In the genomic region with DNA sequence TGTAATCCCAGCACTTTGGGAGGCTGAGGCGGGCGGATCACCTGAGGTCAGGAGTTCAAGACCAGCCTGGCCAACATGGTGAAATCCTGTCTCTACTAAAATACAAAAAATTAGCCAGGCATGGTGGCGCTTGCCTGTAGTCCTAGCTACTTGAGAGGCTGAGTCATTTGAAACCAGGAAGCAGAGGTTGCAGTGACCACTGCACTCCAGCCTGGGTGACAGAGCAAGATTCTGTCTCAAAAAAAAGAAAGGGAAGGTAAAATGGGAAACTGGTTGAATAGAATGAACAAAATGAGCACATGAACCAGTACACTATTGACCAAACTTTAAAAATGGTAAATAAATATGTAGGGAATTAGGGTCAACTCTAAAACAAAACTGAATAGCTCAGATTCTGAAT, we compare ENCODE assay signal across 8 cellular contexts.
A peak's percentile ranks its signal among the peaks of the same experiment; 100 is the strongest.
DNase-seq lines count a peak whose midpoint lies in the region; ATAC-seq, FAIRE-seq and TF ChIP-seq lines count a peak whose summit lies in the region.
"Not testable (repeated sequence)": the region's sequence is repeated elsewhere in the genome, so short reads cannot be mapped to it uniquely, and the experiment has no call there.

No MANE protein-coding gene starts in this region.

- ATAC-seq in GM19463 (IDR thresholded peaks at IDR 0.05; ENCODE audit: unreplicated experiment) (peak; percentile 54), K562 (peak; percentile 89), lower lobe of right lung (peak; percentile 69 to 73)
- not testable (repeated sequence) for ATAC-seq in upper lobe of left lung (ENCODE audit: low FRiP score in 2 of 2)

- 64% methylated on average over 3 of the region's 3 CpGs for WGBS in K562 (ENCODE audit: insufficient coverage, low coverage, missing lambda C conversion rate)
- 81 to 93% methylated on average over 3 of the region's 3 CpGs for WGBS in upper lobe of left lung, 2 donors

- not testable (repeated sequence) for TF ChIP-seq EP300 in K562 (IDR thresholded peaks at IDR 0.05; ENCODE audit: low read length); upper lobe of left lung (IDR thresholded peaks at IDR 0.05)

- H3K4me1 Mint-ChIP-seq in Calu3 (ENCODE audit: low read depth, unreplicated experiment): peaks cover 44% of the 10 kb centered on the region

- H3K9ac ChIP-seq in K562 (ENCODE audit: insufficient read depth in 1 of 2, low read depth in 2 of 2, low read length in 2 of 2): not testable (repeated sequence)

- H3K27ac Mint-ChIP-seq in Calu3 (ENCODE audit: unreplicated experiment): peak overlapping the region; percentile 74

- not testable (repeated sequence) for FAIRE-seq in K562 (lab: Jason Lieb, UNC)

- H3K9me1 ChIP-seq in K562 (ENCODE audit: control insufficient read depth, insufficient read depth, low read length): not testable (repeated sequence)

- peak overlapping the region; percentile 62; the same call in 2 of the 3 replicates for H3K27ac ChIP-seq in K562 (ENCODE audit: extremely low read depth, low read depth, low read length)
- not testable (repeated sequence) for H3K27ac ChIP-seq in lower lobe of right lung, upper lobe of left lung

- not testable (repeated sequence) for H2AFZ ChIP-seq in K562 (ENCODE audit: low read depth, low read length)

- intact Hi-C loops in Calu3 (cut with micrococcal nuclease; ENCODE audit: unreplicated experiment): loop anchor here (10.0 kb wide), 1 partner anchor 106 kb away; no protein-coding TSS in a partner anchor
- intact Hi-C loops in K562 (cut with micrococcal nuclease): loop anchor here (10.0 kb wide), 1 partner anchor 246 kb away; a partner anchor contains a TSS
- intact Hi-C loops in lower lobe of right lung (cut with DNase I): not testable (repeated sequence)

- not testable (repeated sequence) for H3K9me3 Mint-ChIP-seq in Calu3 (ENCODE audit: low read depth, unreplicated experiment)

- H3K27me3 Mint-ChIP-seq in Calu3 (ENCODE audit: unreplicated experiment): not testable (repeated sequence)

- H3K4me3 ChIP-seq in NB4 (ENCODE audit: low read depth, low read length); K562; lower lobe of right lung; upper lobe of left lung: not testable (repeated sequence)

- H3K4me3 Mint-ChIP-seq in Calu3 (ENCODE audit: low read depth, unreplicated experiment): not testable (repeated sequence)

- H3K36me3 ChIP-seq in K562 (ENCODE audit: control insufficient read depth, insufficient read depth, low read length); lower lobe of right lung; upper lobe of left lung: not testable (repeated sequence)

- H3K4me2 ChIP-seq in K562 (ENCODE audit: insufficient read depth, low read length): not testable (repeated sequence)

- CTCF ChIA-PET in Calu3 (lab: Charles Lee); K562 (lab: Yijun Ruan, JAX; ENCODE audit: low intra/inter-chr PET ratio): not testable (repeated sequence)

- not testable (repeated sequence) for H3K79me2 ChIP-seq in K562 (ENCODE audit: control insufficient read depth, insufficient read depth, low read length)

- TF ChIP-seq RAD21 in K562 (CRISPR knock-in tag; conservative IDR thresholded peaks at IDR 0.05 in 1 of 2, IDR thresholded peaks at IDR 0.05 in 1 of 2): not testable (repeated sequence)

- H3K36me3 Mint-ChIP-seq in Calu3 (ENCODE audit: insufficient read depth, unreplicated experiment): not testable (repeated sequence)

- BruUV-seq in Calu3 (replicated peaks; lab: Mats Ljungman, UMichigan); K562 (replicated peaks; lab: Mats Ljungman, UMichigan): not testable (repeated sequence)

- in situ Hi-C loops in K562 (cut with MboI): not testable (repeated sequence)

- not testable (repeated sequence) for H3K27me3 ChIP-seq in K562 (ENCODE audit: control insufficient read depth in 2 of 2, insufficient read depth in 2 of 2, low read length in 2 of 2); lower lobe of right lung (ENCODE audit: low read depth); upper lobe of left lung

- not testable (repeated sequence) for TF ChIP-seq CTCF in Calu3 (IDR thresholded peaks at IDR 0.05; ENCODE audit: unreplicated experiment); NB4 (IDR thresholded peaks at IDR 0.05; ENCODE audit: low read depth, low read length); K562 (IDR thresholded peaks at IDR 0.05 in 2 of 3, conservative IDR thresholded peaks at IDR 0.05 in 1 of 3; ENCODE audit: insufficient read depth in 2 of 3, low read depth in 1 of 3, low read length in 3 of 3); lower lobe of right lung (IDR thresholded peaks at IDR 0.05); upper lobe of left lung (IDR thresholded peaks at IDR 0.05)

- TF ChIP-seq POLR2A in NB4 (IDR thresholded peaks at IDR 0.05; ENCODE audit: extremely low read depth, insufficient read length); K562 (conservative IDR thresholded peaks at IDR 0.05); upper lobe of left lung (IDR thresholded peaks at IDR 0.05): not testable (repeated sequence)

- POLR2A ChIA-PET in K562 (lab: Yijun Ruan, JAX): not testable (repeated sequence)

- H4K20me1 ChIP-seq in K562 (replicated peaks; ENCODE audit: control insufficient read depth, insufficient read depth, low read length): not testable (repeated sequence)

- DNase-seq in Calu3 (peak; percentile 50), HK-2 (ENCODE audit: unreplicated experiment) (peak; percentile 24), NB4 (ENCODE audit: low read depth) (peak; percentile 55), SKM-1 (lab: John Stamatoyannopoulos, UW; ENCODE audit: unreplicated experiment) (peak; percentile 28), K562 (ENCODE audit: extremely low read depth in 1 of 4, low spot score in 3 of 4) (peak in 1 of 4 experiments; percentile 49), lower lobe of right lung (peak; percentile 47), upper lobe of left lung (peak; percentile 1 to 73)

- not testable (repeated sequence) for H3K9me3 ChIP-seq in K562 (replicated peaks; ENCODE audit: control insufficient read depth, insufficient read depth, low read depth, low read length); lower lobe of right lung; upper lobe of left lung

- H3K4me1 ChIP-seq in K562 (replicated peaks in 1 of 2; ENCODE audit: control insufficient read depth in 2 of 2, insufficient read depth in 2 of 2, low read length in 2 of 2): not testable (repeated sequence)
- H3K4me1 ChIP-seq in lower lobe of right lung (peaks cover 10% of the 10 kb centered on the region), upper lobe of left lung (peaks cover 6 to 14% (median 10%) of the 10 kb centered on the region in 4 donors)

TF ChIP-seq in K562, 482 proteins besides CTCF, POLR2A, EP300 and RAD21 (continues in another document):
- TF ChIP-seq RFX1 (IDR thresholded peaks at IDR 0.05) (peak; percentile 41; the same call in 1 of the 2 replicates), JUND (IDR thresholded peaks at IDR 0.05; ENCODE audit: borderline replicate concordance, low read depth, low read length) (0 out of 2 replicates have a peak, but pooled peaks have one; percentile 49), JUND (tag; IDR thresholded peaks at IDR 0.05; ENCODE audit: borderline replicate concordance, low read depth, low read length) (peak; percentile 36; the same call in 1 of the 3 replicates), DPF2 (IDR thresholded peaks at IDR 0.05) (peak; percentile 64), C11orf30 (IDR thresholded peaks at IDR 0.05; ENCODE audit: low read depth) (peak; percentile 71), FOSL1 (tag; conservative IDR thresholded peaks at IDR 0.05) (peak; percentile 64), ELF1 (tag; IDR thresholded peaks at IDR 0.05) (peak; percentile 57), NFE2 (IDR thresholded peaks at IDR 0.05; ENCODE audit: low read depth) (peak; percentile 87)
- TF ChIP-seq, protein P1, sequence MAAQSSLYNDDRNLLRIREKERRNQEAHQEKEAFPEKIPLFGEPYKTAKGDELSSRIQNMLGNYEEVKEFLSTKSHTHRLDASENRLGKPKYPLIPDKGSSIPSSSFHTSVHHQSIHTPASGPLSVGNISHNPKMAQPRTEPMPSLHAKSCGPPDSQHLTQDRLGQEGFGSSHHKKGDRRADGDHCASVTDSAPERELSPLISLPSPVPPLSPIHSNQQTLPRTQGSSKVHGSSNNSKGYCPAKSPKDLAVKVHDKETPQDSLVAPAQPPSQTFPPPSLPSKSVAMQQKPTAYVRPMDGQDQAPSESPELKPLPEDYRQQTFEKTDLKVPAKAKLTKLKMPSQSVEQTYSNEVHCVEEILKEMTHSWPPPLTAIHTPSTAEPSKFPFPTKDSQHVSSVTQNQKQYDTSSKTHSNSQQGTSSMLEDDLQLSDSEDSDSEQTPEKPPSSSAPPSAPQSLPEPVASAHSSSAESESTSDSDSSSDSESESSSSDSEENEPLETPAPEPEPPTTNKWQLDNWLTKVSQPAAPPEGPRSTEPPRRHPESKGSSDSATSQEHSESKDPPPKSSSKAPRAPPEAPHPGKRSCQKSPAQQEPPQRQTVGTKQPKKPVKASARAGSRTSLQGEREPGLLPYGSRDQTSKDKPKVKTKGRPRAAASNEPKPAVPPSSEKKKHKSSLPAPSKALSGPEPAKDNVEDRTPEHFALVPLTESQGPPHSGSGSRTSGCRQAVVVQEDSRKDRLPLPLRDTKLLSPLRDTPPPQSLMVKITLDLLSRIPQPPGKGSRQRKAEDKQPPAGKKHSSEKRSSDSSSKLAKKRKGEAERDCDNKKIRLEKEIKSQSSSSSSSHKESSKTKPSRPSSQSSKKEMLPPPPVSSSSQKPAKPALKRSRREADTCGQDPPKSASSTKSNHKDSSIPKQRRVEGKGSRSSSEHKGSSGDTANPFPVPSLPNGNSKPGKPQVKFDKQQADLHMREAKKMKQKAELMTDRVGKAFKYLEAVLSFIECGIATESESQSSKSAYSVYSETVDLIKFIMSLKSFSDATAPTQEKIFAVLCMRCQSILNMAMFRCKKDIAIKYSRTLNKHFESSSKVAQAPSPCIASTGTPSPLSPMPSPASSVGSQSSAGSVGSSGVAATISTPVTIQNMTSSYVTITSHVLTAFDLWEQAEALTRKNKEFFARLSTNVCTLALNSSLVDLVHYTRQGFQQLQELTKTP (IDR thresholded peaks at IDR 0.05; ENCODE audit: low read depth in 1 of 2, partially characterized antibody in 2 of 2): peak in 1 of 2 experiments; percentile 95
